1 cellular context compared by ENCODE assay signal in the genomic region with DNA sequence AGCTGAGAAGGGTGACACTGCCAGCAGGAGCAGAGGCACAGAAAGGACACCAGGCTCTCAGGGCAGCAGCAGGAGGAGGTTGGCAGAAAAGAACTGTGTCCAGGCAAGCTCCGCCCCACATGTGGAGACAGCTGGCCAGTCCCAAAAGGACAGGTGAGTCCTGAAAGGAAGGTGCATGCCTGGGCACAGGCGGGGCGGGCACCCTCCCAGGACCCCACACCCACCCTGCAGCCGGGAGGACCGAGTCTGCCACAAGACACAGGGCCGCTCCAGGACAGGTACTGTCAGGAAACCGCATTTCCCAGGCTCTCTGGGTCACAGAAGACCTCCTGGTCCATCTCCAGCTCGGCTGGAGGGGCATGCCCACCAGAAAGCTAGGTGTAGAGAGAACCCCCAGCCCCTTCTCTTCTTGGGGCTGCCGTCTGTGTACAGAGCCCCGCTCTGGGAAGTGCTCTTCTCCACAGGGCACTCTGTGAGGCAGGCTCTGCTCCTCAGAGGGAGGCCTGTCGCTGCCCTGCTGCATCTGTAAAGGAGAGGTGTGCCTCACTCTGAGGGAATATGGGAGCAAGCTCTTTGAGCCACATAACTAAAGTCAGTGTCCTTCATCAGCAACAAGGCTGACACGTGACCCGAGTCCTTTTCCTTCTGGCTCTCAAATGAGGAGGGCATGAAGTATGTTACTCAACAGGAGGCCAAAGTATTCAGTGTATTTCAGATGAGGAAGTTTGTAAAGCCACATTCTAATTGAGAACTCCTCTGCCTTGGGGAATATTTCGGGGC.
TF ChIP-seq lines count a peak whose summit lies in the region.

No MANE protein-coding gene starts in this region.

TF ChIP-seq in WTC11, 78 proteins besides CTCF, POLR2A, EP300 and RAD21 (continued from another document):
- TF ChIP-seq, protein P1, sequence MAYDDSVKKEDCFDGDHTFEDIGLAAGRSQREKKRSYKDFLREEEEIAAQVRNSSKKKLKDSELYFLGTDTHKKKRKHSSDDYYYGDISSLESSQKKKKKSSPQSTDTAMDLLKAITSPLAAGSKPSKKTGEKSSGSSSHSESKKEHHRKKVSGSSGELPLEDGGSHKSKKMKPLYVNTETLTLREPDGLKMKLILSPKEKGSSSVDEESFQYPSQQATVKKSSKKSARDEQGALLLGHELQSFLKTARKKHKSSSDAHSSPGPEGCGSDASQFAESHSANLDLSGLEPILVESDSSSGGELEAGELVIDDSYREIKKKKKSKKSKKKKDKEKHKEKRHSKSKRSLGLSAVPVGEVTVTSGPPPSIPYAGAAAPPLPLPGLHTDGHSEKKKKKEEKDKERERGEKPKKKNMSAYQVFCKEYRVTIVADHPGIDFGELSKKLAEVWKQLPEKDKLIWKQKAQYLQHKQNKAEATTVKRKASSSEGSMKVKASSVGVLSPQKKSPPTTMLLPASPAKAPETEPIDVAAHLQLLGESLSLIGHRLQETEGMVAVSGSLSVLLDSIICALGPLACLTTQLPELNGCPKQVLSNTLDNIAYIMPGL (CRISPR knock-in tag; IDR thresholded peaks at IDR 0.05): no peak
- TF ChIP-seq, protein P2, sequence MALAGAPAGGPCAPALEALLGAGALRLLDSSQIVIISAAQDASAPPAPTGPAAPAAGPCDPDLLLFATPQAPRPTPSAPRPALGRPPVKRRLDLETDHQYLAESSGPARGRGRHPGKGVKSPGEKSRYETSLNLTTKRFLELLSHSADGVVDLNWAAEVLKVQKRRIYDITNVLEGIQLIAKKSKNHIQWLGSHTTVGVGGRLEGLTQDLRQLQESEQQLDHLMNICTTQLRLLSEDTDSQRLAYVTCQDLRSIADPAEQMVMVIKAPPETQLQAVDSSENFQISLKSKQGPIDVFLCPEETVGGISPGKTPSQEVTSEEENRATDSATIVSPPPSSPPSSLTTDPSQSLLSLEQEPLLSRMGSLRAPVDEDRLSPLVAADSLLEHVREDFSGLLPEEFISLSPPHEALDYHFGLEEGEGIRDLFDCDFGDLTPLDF (CRISPR knock-in tag; IDR thresholded peaks at IDR 0.05): no peak
- TF ChIP-seq TP53 (CRISPR knock-in tag; IDR thresholded peaks at IDR 0.05): no peak
- no peak for TF ChIP-seq NFATC4 (CRISPR knock-in tag; IDR thresholded peaks at IDR 0.05)
